12 cellular contexts compared by ENCODE assay signal in genomic region chr1:68003626-68004025, GRCh38. TPM values are rescaled to one million over a fixed set of nuclear protein-coding genes. Genes with fewer than 3 reads are reported as not detected.
DNase-seq lines count a peak whose midpoint lies in the region; TF ChIP-seq lines count a peak whose summit lies in the region.
"Not testable (repeated sequence)": the region's sequence is repeated elsewhere in the genome, so short reads cannot be mapped to it uniquely, and the experiment has no call there.
"Had no signal": no experiment of that assay in that cellular context is flagged by ENCODE, and none has a peak within 500 bp of the region (broad histone marks: within the 10 kb centered on the region; RNA-seq: fewer than 3 reads in every experiment).

No MANE protein-coding gene starts in this region.

- not testable (repeated sequence) for H3K4me3 ChIP-seq in fibroblast of villous mesenchyme (ENCODE audit: low read depth, low read length)

- DNase-seq in EH (ENCODE audit: low read depth) (peak; percentile 50), M059J (ENCODE audit: low read depth) (peak; percentile 59), NCI-H526 (lab: John Stamatoyannopoulos, UW) (peak; percentile 48 to 65), NCI-H526 treated with DMSO at 0.1 percent for 48 hours (lab: John Stamatoyannopoulos, UW) (peak; percentile 30), RPMI7951 (ENCODE audit: low read depth) (peak; percentile 38), fibroblast of villous mesenchyme (ENCODE audit: low read depth) (peak; percentile 64)

- not testable (repeated sequence) for TF ChIP-seq CTCF in fibroblast of villous mesenchyme (IDR thresholded peaks at IDR 0.05; ENCODE audit: insufficient read depth, low read depth, low read length)

RNA-seq across cellular contexts. Expression of gene DIRAS3, which starts 46.8 kb away (rescaled TPM):
- 1.6 and 2.0 TPM in 2 replicates for total RNA-seq in M059J (2014; rRNA removed; shearing (Covaris generic))
- not detected in 2 replicates for total RNA-seq in RPMI7951 (2014; rRNA removed; shearing (Covaris generic))
- 0.43 and 2.3 TPM in 2 replicates for total RNA-seq in fibroblast of villous mesenchyme
- total RNA-seq: B cell; Caco-2; CD4-positive, alpha-beta memory T cell; CD4-positive, alpha-beta T cell; CD4-positive, CD25-positive, alpha-beta regulatory T cell; CD8-positive, alpha-beta T cell had no signal
